Comparison of ENCODE assay signal across 20 cellular contexts in the genomic region with DNA sequence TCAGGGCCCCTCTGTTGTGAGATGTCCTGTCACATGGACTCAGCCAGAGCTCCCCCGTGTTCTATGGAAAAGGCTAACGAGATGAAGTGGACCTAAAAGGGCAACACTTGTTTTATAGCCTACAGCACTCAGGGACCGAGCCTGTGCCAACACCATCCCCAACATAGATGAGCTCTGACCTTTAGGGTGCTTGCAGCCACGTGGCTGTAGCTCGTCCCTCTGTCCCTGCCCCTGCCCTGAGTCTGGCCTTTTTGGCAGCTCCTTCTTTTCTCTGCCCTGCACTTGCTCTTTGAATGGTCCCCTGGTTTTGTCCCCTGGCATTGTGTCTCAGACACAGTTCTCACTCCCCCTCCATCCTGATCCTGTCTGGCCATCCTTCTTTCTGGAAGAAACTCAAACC.
"Had no signal": no experiment of that assay in that cellular context is flagged by ENCODE, and none has a peak within 500 bp of the region (broad histone marks: within the 10 kb centered on the region; RNA-seq: fewer than 3 reads in every experiment).

No MANE protein-coding gene starts in this region.

- DNase-seq: cortex of kidney; effector memory CD8-positive, alpha-beta T cell; hypothalamus; immature natural killer cell; left ventricle myocardium superior; lower lobe of right lung; naive thymus-derived CD8-positive, alpha-beta T cell; stimulated activated CD4-positive, alpha-beta T cell treated with anti-CD3 and anti-CD28 coated beads, Interleukin-12 subunit alpha, Interleukin-12 subunit beta, amount 100 ng/mL, for 4 hours; stimulated activated CD4-positive, alpha-beta T cell treated with anti-CD3 and anti-CD28 coated beads, Interleukin-1b, Interleukin-23, amount 100 ng/mL, for 48 hours; stimulated activated CD4-positive, alpha-beta T cell treated with anti-CD3 and anti-CD28 coated beads, Interleukin-4, amount 100 ng/mL, for 1 hour; stimulated activated CD8-positive, alpha-beta memory T cell treated with anti-CD3 and anti-CD28 coated beads, Interleukin-4, amount 100 ng/mL, for 48 hours; stimulated activated naive CD4-positive, alpha-beta T cell; stimulated activated naive CD8-positive, alpha-beta T cell treated with anti-CD3 and anti-CD28 coated beads, Interleukin-15, amount 100 ng/mL, for 72 hours; transverse colon had no signal

- H3K27me3 ChIP-seq: suprapubic skin, transverse colon, vagina had no signal

- H3K4me1 ChIP-seq: lower lobe of right lung, parathyroid adenoma, suprapubic skin, transverse colon, vagina had no signal

- ATAC-seq: effector memory CD8-positive, alpha-beta T cell; left ventricle myocardium superior; lower lobe of right lung; naive thymus-derived CD8-positive, alpha-beta T cell; sciatic nerve; stimulated activated naive CD8-positive, alpha-beta T cell treated with anti-CD3 and anti-CD28 coated beads, Interleukin-15, amount 100 ng/mL, for 72 hours had no signal

- H3K4me2 ChIP-seq: smooth muscle cell had no signal

- H3K9ac ChIP-seq: parathyroid adenoma had no signal

- H2AFZ ChIP-seq: parathyroid adenoma had no signal

- H3K27ac Mint-ChIP-seq: effector memory CD8-positive, alpha-beta T cell; immature natural killer cell; progenitor cell of endocrine pancreas had no signal

- H3K36me3 Mint-ChIP-seq: immature natural killer cell; naive thymus-derived CD8-positive, alpha-beta T cell had no signal

- H3K9me3 Mint-ChIP-seq: effector memory CD8-positive, alpha-beta T cell; immature natural killer cell; naive thymus-derived CD8-positive, alpha-beta T cell; stimulated activated naive CD8-positive, alpha-beta T cell treated with anti-CD3 and anti-CD28 coated beads, Interleukin-15, amount 100 ng/mL, for 72 hours had no signal

- H3K9me3 ChIP-seq: lower lobe of right lung, suprapubic skin, transverse colon, vagina had no signal

- H3K4me3 Mint-ChIP-seq: effector memory CD8-positive, alpha-beta T cell; immature natural killer cell; naive thymus-derived CD8-positive, alpha-beta T cell; stimulated activated naive CD8-positive, alpha-beta T cell treated with anti-CD3 and anti-CD28 coated beads, Interleukin-15, amount 100 ng/mL, for 72 hours had no signal

- H3K79me2 ChIP-seq: parathyroid adenoma had no signal

- H3K27ac ChIP-seq: lower lobe of right lung, parathyroid adenoma, suprapubic skin, transverse colon, vagina had no signal

- H3K4me1 Mint-ChIP-seq: immature natural killer cell had no signal

- H3K27me3 Mint-ChIP-seq: effector memory CD8-positive, alpha-beta T cell; naive thymus-derived CD8-positive, alpha-beta T cell; stimulated activated naive CD8-positive, alpha-beta T cell treated with anti-CD3 and anti-CD28 coated beads, Interleukin-15, amount 100 ng/mL, for 72 hours had no signal
